In genomic region chr6:149941583-149942460, GRCh38 we compare ENCODE assay signal across 8 cellular contexts. TPM values are rescaled to one million over a fixed set of nuclear protein-coding genes. Genes with fewer than 3 reads are reported as not detected.
DNase-seq lines count a peak whose midpoint lies in the region; ATAC-seq, FAIRE-seq and TF ChIP-seq lines count a peak whose summit lies in the region.

ULBP2 (plus strand) TSS chr6:149942014; CDS start chr6:149942073, 59 bp downstream.

- H3K4me1 ChIP-seq in pancreas (peaks cover 0 to 12% (median 9%) of the 10 kb centered on the region in 3 donors), thoracic aorta (ENCODE audit: control insufficient read depth in 1 of 2, low read depth in 2 of 2) (peaks cover 16 to 21% of the 10 kb centered on the region in 2 donors)

- H3K4me3 ChIP-seq in pancreas (peak within 1 kb of the TSS; percentile 25 to 71 (median 41)), thoracic aorta (peak within 1 kb of the TSS; percentile 77)

- H3K27me3 ChIP-seq in pancreas (peaks cover 0 to 25% (median 9%) of the 10 kb centered on the region in 4 donors), thoracic aorta (replicated peaks; ENCODE audit: insufficient read depth) (peaks cover 33% of the 10 kb centered on the region)

- WGBS in pancreas, 2 donors, result 1% methylated on average over 54 to 62 of the region's 62 CpGs

- H3K27ac ChIP-seq in pancreas (no peak within 1 kb of the TSS), thoracic aorta (no peak within 1 kb of the TSS)

- DNase-seq in GM12892 (ENCODE audit: insufficient read length), result peak; percentile 42
- DNase-seq in NCI-H1105 (lab: John Stamatoyannopoulos, UW), result peak; percentile 82
- peak; percentile 85 for DNase-seq in SW480 (ENCODE audit: low spot score)
- peak; percentile 73 for DNase-seq in activated naive CD8-positive, alpha-beta T cell treated with anti-CD3 and anti-CD28 coated beads, Interleukin-2, amount 50 U/mL, for 16 hours (ENCODE audit: low read depth, low spot score)
- peak; percentile 91 for DNase-seq in Right ventricle myocardium superior
- DNase-seq in pancreas, result peak; percentile 73 to 85 (median 80)
- peak; percentile 67 for DNase-seq in thoracic aorta (ENCODE audit: low spot score)

- TF ChIP-seq POLR2A in GM12892 (IDR thresholded peaks at IDR 0.05; ENCODE audit: low read depth, low read length) (no peak), GM18505 (IDR thresholded peaks at IDR 0.05; ENCODE audit: borderline replicate concordance, extremely low read depth, insufficient read depth, insufficient read length) (no peak)

- intact Hi-C loops in Right ventricle myocardium superior (cut with DNase I), result no loop called here
- intact Hi-C loops in pancreas (cut with DNase I), result no loop called here

- ATAC-seq in Right ventricle myocardium superior (ENCODE audit: poor library complexity), result peak; percentile 98
- peak; percentile 91 to 95 (median 92) for ATAC-seq in pancreas
- peak; percentile 88 for ATAC-seq in thoracic aorta (ENCODE audit: insufficient number of reproducible peaks, low FRiP score, low read depth)
- ATAC-seq in GM18505 (IDR thresholded peaks at IDR 0.05; ENCODE audit: unreplicated experiment), result no peak

- no peaks in the 10 kb centered on the region for H3K9me3 ChIP-seq in pancreas
- no peaks in the 10 kb centered on the region for H3K9me3 ChIP-seq in thoracic aorta

- no peak for TF ChIP-seq CTCF in pancreas (IDR thresholded peaks at IDR 0.05)
- TF ChIP-seq CTCF in thoracic aorta (IDR thresholded peaks at IDR 0.05), result no peak

- FAIRE-seq in GM12892 (lab: Jason Lieb, UNC) (no peak), pancreas (lab: Jason Lieb, UNC) (no peak)

- H3K36me3 ChIP-seq in pancreas (no peaks in the 10 kb centered on the region), thoracic aorta (no peaks in the 10 kb centered on the region)

RNA-seq across cellular contexts. Expression of gene ULBP2, which starts in this region (rescaled TPM):
- not detected for polyA plus RNA-seq in GM12892 (2012; ENCODE audit: missing spikeins)
- total RNA-seq in Right ventricle myocardium superior (0.65 TPM), pancreas (under 1 TPM in 3 of 6 donors, not detected in 3; 0.25 to 0.37 (median 0.34) TPM), thoracic aorta (under 1 TPM in 1 of 2 donors, not detected in 1; 0.41 TPM)
- polyA plus RNA-seq in pancreas, result under 1 TPM; 0.19 TPM

Comparison
In these comparisons a context has a peak if more than half of its experiments do, and no peak if none do; other contexts are left out.
1. Peak in DNase-seq and ATAC-seq in Right ventricle myocardium superior; RNA of the gene not detected or under 1 TPM.
2. Peak in DNase-seq, ATAC-seq and H3K4me3 ChIP-seq in pancreas; RNA of the gene not detected or under 1 TPM.
3. Peak in DNase-seq, ATAC-seq and H3K4me3 ChIP-seq in thoracic aorta; RNA of the gene not detected or under 1 TPM.